14 cellular contexts compared by ENCODE assay signal in genomic region chr6:119201486-119201885, GRCh38.
A peak's percentile ranks its signal among the peaks of the same experiment; 100 is the strongest.
DNase-seq lines count a peak whose midpoint lies in the region; ATAC-seq and TF ChIP-seq lines count a peak whose summit lies in the region.
"Had no signal": no experiment of that assay in that cellular context is flagged by ENCODE, and none has a peak within 500 bp of the region (broad histone marks: within the 10 kb centered on the region; RNA-seq: fewer than 3 reads in every experiment).

No MANE protein-coding gene starts in this region.

- no peak overlapping the region for H3K4me2 ChIP-seq in PC-3 (ENCODE audit: low read length)
- H3K4me2 ChIP-seq: PC-9, SK-N-SH had no signal

- H3F3A ChIP-seq in PC-3 (ENCODE audit: low read length, unreplicated experiment), result no peaks in the 10 kb centered on the region

- POLR2A ChIA-PET in PC-3 (lab: Charles Lee; ENCODE audit: unreplicated experiment), result no interaction called here

- in situ Hi-C loops in G401 (cut with HindIII; ENCODE audit: low sequenced_read_pairs), result no loop called here

- H3K27me3 ChIP-seq in PC-3 (ENCODE audit: low read length), result no peaks in the 10 kb centered on the region

- BruUV-seq in PC-3 (replicated peaks; lab: Mats Ljungman, UMichigan), result no TSS peak

- no peaks in the 10 kb centered on the region for H3K36me3 ChIP-seq in mucosa of descending colon (ENCODE audit: low read depth)
- no peaks in the 10 kb centered on the region for H3K36me3 ChIP-seq in PC-3 (ENCODE audit: low read depth, low read length)
- H3K36me3 ChIP-seq: HAP-1 had no signal

- no peak overlapping the region for H3K4me3 ChIP-seq in mucosa of descending colon
- no peak overlapping the region for H3K4me3 ChIP-seq in PC-3 (ENCODE audit: low read length)
- H3K4me3 ChIP-seq: HAP-1, PC-9 had no signal

- H2AFZ ChIP-seq in PC-3 (ENCODE audit: low read length), result no peak overlapping the region
- H2AFZ ChIP-seq: PC-9 had no signal

- intact Hi-C loops in mucosa of descending colon (cut with DNase I, micrococcal nuclease), result no loop called here
- intact Hi-C loops in PC-3 (cut with micrococcal nuclease), result no loop called here

- H3K9ac ChIP-seq in PC-3 (ENCODE audit: low read length), result no peak overlapping the region
- H3K9ac ChIP-seq: SK-N-SH had no signal

- no peak overlapping the region for H3K27ac ChIP-seq in PC-3 (ENCODE audit: low read length)
- H3K27ac ChIP-seq: PC-9 had no signal

- DNase-seq in DMS153 treated with DMSO at 0.1 percent for 48 hours (lab: John Stamatoyannopoulos, UW; ENCODE audit: unreplicated experiment) (peak; percentile 55), NCI-H146 (lab: John Stamatoyannopoulos, UW) (peak; percentile 48), NCI-H748 (lab: John Stamatoyannopoulos, UW; ENCODE audit: unreplicated experiment) (peak; percentile 98), mucosa of descending colon (no peak), G401 (ENCODE audit: low spot score) (no peak), GM20000 (ENCODE audit: low spot score) (no peak), PC-3 (no peak), NAMALWA (ENCODE audit: low spot score) (no peak)
- DNase-seq: Calu3, PC-9, Right ventricle myocardium superior, SK-N-SH, T-helper 1 cell had no signal

- H3K4me1 ChIP-seq in mucosa of descending colon (ENCODE audit: low read depth), result no peaks in the 10 kb centered on the region
- no peaks in the 10 kb centered on the region for H3K4me1 ChIP-seq in PC-3 (ENCODE audit: insufficient read depth, low read length)
- H3K4me1 ChIP-seq: HAP-1 had no signal

- CTCF ChIA-PET in PC-3 (lab: Charles Lee), result no interaction called here

- H3K9me2 ChIP-seq in PC-3 (replicated peaks; ENCODE audit: low read length), result no peaks in the 10 kb centered on the region
- H3K9me2 ChIP-seq: SK-N-SH had no signal

- TF ChIP-seq CTCF in mucosa of descending colon (IDR thresholded peaks at IDR 0.05) (no peak), GM20000 (IDR thresholded peaks at IDR 0.05; ENCODE audit: extremely low read depth, missing control alignments) (no peak), PC-3 (conservative IDR thresholded peaks at IDR 0.05; ENCODE audit: low read depth, low read length) (no peak)

- no peaks in the 10 kb centered on the region for H3K9me3 ChIP-seq in mucosa of descending colon
- H3K9me3 ChIP-seq in PC-3 (ENCODE audit: low read length), result no peaks in the 10 kb centered on the region
- H3K9me3 ChIP-seq: HAP-1, SK-N-SH had no signal

- ATAC-seq in mucosa of descending colon, result peak; percentile 81
- no peak for ATAC-seq in PC-3

- H4K20me1 ChIP-seq in PC-3 (ENCODE audit: low read length), result no peaks in the 10 kb centered on the region

- H3K79me2 ChIP-seq in PC-3 (ENCODE audit: low read length), result no peaks in the 10 kb centered on the region

Comparison
In these comparisons a context has a peak if more than half of its experiments do, and no peak if none do; other contexts are left out.
1. DNase-seq: peak in DMS153 treated with DMSO at 0.1 percent for 48 hours (single experiment), NCI-H146 (single experiment) and NCI-H748 (single experiment); none in mucosa of descending colon (0 of 3), G401 (single experiment), GM20000 (single experiment), PC-3 (single experiment) and NAMALWA (single experiment).